8 cellular contexts compared by ENCODE assay signal in the genomic region with DNA sequence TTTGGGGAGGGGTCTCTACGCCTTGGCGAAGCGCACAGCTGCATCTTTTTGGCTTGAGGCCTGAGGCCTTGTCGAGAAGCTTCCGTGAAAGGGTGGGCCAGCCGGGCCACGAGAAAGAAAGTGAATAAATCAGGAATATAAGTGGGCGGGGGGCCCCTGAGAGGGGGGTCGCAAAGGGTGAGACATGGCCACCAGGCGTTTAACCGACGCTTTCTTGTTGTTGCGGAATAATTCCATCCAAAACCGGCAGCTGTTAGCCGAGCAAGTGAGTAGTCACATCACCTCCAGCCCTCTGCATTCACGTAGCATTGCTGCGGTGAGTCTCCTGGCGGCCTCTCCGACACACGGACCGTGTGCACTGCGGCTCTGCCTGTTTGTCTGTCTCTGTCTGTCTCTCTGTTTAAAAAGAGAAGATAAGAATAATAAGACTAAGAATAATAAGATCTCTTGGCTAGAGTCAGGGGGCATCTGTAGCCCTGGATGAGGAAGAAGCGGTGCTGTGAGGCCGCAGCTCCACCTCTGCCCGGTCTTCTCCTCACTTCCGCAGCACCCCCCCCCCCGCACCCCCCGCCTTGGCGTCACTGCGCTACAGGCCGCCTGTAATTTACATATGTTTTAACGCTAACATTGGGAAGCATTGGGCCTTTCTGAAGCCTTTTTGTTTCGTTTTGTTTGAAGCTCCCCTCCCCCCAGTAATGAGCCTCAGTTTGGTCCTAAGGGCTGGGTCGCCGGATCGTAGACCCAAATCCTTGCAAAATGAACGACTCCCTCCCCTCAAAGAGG. TPM values are rescaled to one million over a fixed set of nuclear protein-coding genes. Genes with fewer than 3 reads are reported as not detected.
DNase-seq lines count a peak whose midpoint lies in the region; ATAC-seq, FAIRE-seq and TF ChIP-seq lines count a peak whose summit lies in the region.

No MANE protein-coding gene starts in this region.

- peaks cover 2% of the 10 kb centered on the region for H3K79me1 ChIP-seq in mesenchymal stem cell (replicated peaks; ENCODE audit: low read length, poor library complexity, severe bottlenecking)

- H3K14ac ChIP-seq in mesenchymal stem cell (ENCODE audit: low read length in 2 of 2), result peak overlapping the region in 1 of 2 experiments; percentile 19

- H2BK120ac ChIP-seq in mesenchymal stem cell (ENCODE audit: low read depth, low read length), result no peak overlapping the region

- peak overlapping the region; percentile 97 for H3K4me2 ChIP-seq in endothelial cell of umbilical vein (ENCODE audit: insufficient read depth, low read length)
- peak overlapping the region; percentile 92 for H3K4me2 ChIP-seq in mesenchymal stem cell (ENCODE audit: low read length, poor library complexity, severe bottlenecking)

- DNase-seq in A172 (ENCODE audit: low spot score), result peak; percentile 70
- peak; percentile 81 to 83 for DNase-seq in NOMO-1 (lab: John Stamatoyannopoulos, UW; ENCODE audit: unreplicated experiment in 2 of 2)
- DNase-seq in activated T-cell treated with anti-CD3 and anti-CD28 coated beads for 4 hours, result peak; percentile 52
- peak; percentile 74 for DNase-seq in endothelial cell of umbilical vein (ENCODE audit: low read depth, low spot score)
- peak; percentile 91 for DNase-seq in mesenchymal stem cell

- H3K36me3 Mint-ChIP-seq in stimulated activated memory B cell treated with anti-CD40 and anti-IgM and Interleukin-4, amounts not matched to agents 10 μg/mL and 1 μg/mL and 100 μg/mL, for 72 hours, result peaks cover 15% of the 10 kb centered on the region

- peak overlapping the region; percentile 44 for H2BK15ac ChIP-seq in mesenchymal stem cell (ENCODE audit: low read depth, poor library complexity, severe bottlenecking)

- H4K91ac ChIP-seq in mesenchymal stem cell (ENCODE audit: low read length), result peak overlapping the region; percentile 98

- H3K4me3 ChIP-seq in endothelial cell of umbilical vein (replicated peaks in 1 of 3; ENCODE audit: insufficient read depth in 1 of 3, low read depth in 1 of 3, low read length in 3 of 3) (peak overlapping the region; percentile 86 to 93 (median 89)), mesenchymal stem cell (ENCODE audit: insufficient read depth in 1 of 2, low read depth in 1 of 2, low read length in 2 of 2) (peak overlapping the region; percentile 81 to 99)

- H3K9me1 ChIP-seq in endothelial cell of umbilical vein (replicated peaks; ENCODE audit: control insufficient read depth, extremely low read depth, insufficient read depth, low read length), result no peaks in the 10 kb centered on the region

- no peaks in the 10 kb centered on the region for H3K9me3 ChIP-seq in endothelial cell of umbilical vein (replicated peaks; ENCODE audit: control insufficient read depth, insufficient read depth, low read length)
- H3K9me3 ChIP-seq in mesenchymal stem cell (ENCODE audit: control insufficient read depth, low read length), result no peaks in the 10 kb centered on the region

- H3K27ac ChIP-seq in endothelial cell of umbilical vein (ENCODE audit: insufficient read depth, low read depth, low read length) (peak overlapping the region; percentile 81), mesenchymal stem cell (ENCODE audit: low read length, poor library complexity, severe bottlenecking) (peak overlapping the region; percentile 74)

- dilution Hi-C loops in endothelial cell of umbilical vein (cut with MboI; ENCODE audit: extremely low pct_ligation_motif_present, low sequenced_read_pairs), result loop anchor here (25.0 kb wide), 1 partner anchor 415 kb away; the partner anchor contains the start of gene ANKRD60

- peaks cover 32% of the 10 kb centered on the region for H3K4me1 Mint-ChIP-seq in stimulated activated memory B cell treated with anti-CD40 and anti-IgM and Interleukin-4, amounts not matched to agents 10 μg/mL and 1 μg/mL and 100 μg/mL, for 72 hours

- no peak overlapping the region for H3K23ac ChIP-seq in mesenchymal stem cell (ENCODE audit: low read length in 2 of 2)

- H3K27me3 Mint-ChIP-seq in stimulated activated memory B cell treated with anti-CD40 and anti-IgM and Interleukin-4, amounts not matched to agents 10 μg/mL and 1 μg/mL and 100 μg/mL, for 72 hours, result no peaks in the 10 kb centered on the region

- peak overlapping the region; percentile 88 for H3K4me3 Mint-ChIP-seq in stimulated activated memory B cell treated with anti-CD40 and anti-IgM and Interleukin-4, amounts not matched to agents 10 μg/mL and 1 μg/mL and 100 μg/mL, for 72 hours

- peak overlapping the region; percentile 84 for H3K27ac Mint-ChIP-seq in stimulated activated memory B cell treated with anti-CD40 and anti-IgM and Interleukin-4, amounts not matched to agents 10 μg/mL and 1 μg/mL and 100 μg/mL, for 72 hours

- H3K27me3 ChIP-seq in endothelial cell of umbilical vein (ENCODE audit: control insufficient read depth in 2 of 2, insufficient read depth in 2 of 2, low read length in 2 of 2), result no peaks in the 10 kb centered on the region
- H3K27me3 ChIP-seq in mesenchymal stem cell (ENCODE audit: control insufficient read depth in 1 of 2, insufficient read depth in 1 of 2, low read length in 2 of 2), result no peaks in the 10 kb centered on the region

- H2BK12ac ChIP-seq in mesenchymal stem cell (ENCODE audit: low read length in 2 of 2), result peak overlapping the region in 1 of 2 experiments; percentile 49

- H2AK5ac ChIP-seq in mesenchymal stem cell (ENCODE audit: low read length, severe bottlenecking), result peak overlapping the region; percentile 15

- peaks cover 59% of the 10 kb centered on the region for H3K79me2 ChIP-seq in endothelial cell of umbilical vein (ENCODE audit: control insufficient read depth, insufficient read depth, low read length)

- H2AFZ ChIP-seq in endothelial cell of umbilical vein (ENCODE audit: low read depth, low read length), result no peak overlapping the region
- H2AFZ ChIP-seq in mesenchymal stem cell (ENCODE audit: low read depth, low read length), result no peak overlapping the region

- ATAC-seq in HG03066 (IDR thresholded peaks at IDR 0.05; ENCODE audit: low read depth, unreplicated experiment), result peak; percentile 51
- ATAC-seq in stimulated activated memory B cell treated with anti-CD40 and anti-IgM and Interleukin-4, amounts not matched to agents 10 μg/mL and 1 μg/mL and 100 μg/mL, for 72 hours, result peak; percentile 73

- peak overlapping the region; percentile 67 to 94 for H3K18ac ChIP-seq in mesenchymal stem cell (ENCODE audit: low read depth in 1 of 2, low read length in 2 of 2)

- no peak for TF ChIP-seq CTCF in endothelial cell of umbilical vein (IDR thresholded peaks at IDR 0.05; ENCODE audit: extremely low read depth in 1 of 2, insufficient read depth in 1 of 2, low read depth in 1 of 2, low read length in 2 of 2)

- CTCF ChIA-PET in endothelial cell of umbilical vein (lab: Charles Lee), result interaction anchor here (0.8 to 3.5 kb wide), 13 partner anchors 9 to 406 kb away, joined by 3 to 71 read pairs (median 4); no protein-coding TSS in a partner anchor

- H4K8ac ChIP-seq in mesenchymal stem cell (ENCODE audit: low read length), result peak overlapping the region; percentile 96

- peaks cover 3% of the 10 kb centered on the region for H4K20me1 ChIP-seq in endothelial cell of umbilical vein (replicated peaks; ENCODE audit: control insufficient read depth, extremely low read depth, insufficient read depth, low read length)

- H3K4ac ChIP-seq in mesenchymal stem cell (ENCODE audit: low read depth in 1 of 2, low read length in 2 of 2), result peak overlapping the region; percentile 73 to 85

- intact Hi-C loops in endothelial cell of umbilical vein (cut with micrococcal nuclease), result loop anchor here (1.0 to 10.0 kb wide), 7 partner anchors 8 to 415 kb away; partner anchors contain the start of genes GNAS, GNAS-AS1, NPEPL1 and TUBB1

- no peaks in the 10 kb centered on the region for H3K9me3 Mint-ChIP-seq in stimulated activated memory B cell treated with anti-CD40 and anti-IgM and Interleukin-4, amounts not matched to agents 10 μg/mL and 1 μg/mL and 100 μg/mL, for 72 hours

- 0% methylated on average over 20 of the region's 37 CpGs for WGBS in mesenchymal stem cell

- H2BK5ac ChIP-seq in mesenchymal stem cell (ENCODE audit: low read depth, low read length, poor library complexity, severe bottlenecking), result peak overlapping the region; percentile 14

- POLR2A ChIA-PET in endothelial cell of umbilical vein (lab: Charles Lee), result interaction anchor here (0.6 to 0.9 kb wide), 3 partner anchors 9 to 244 kb away, joined by 3 read pairs; no protein-coding TSS in a partner anchor

- peak; percentile 82 for FAIRE-seq in endothelial cell of umbilical vein (lab: Jason Lieb, UNC)

- H3K9ac ChIP-seq in endothelial cell of umbilical vein (replicated peaks; ENCODE audit: extremely low read depth, insufficient read depth, low read length) (peak overlapping the region; percentile 96), mesenchymal stem cell (ENCODE audit: low read length) (peak overlapping the region; percentile 99)

- H3K36me3 ChIP-seq in endothelial cell of umbilical vein (ENCODE audit: control insufficient read depth in 2 of 2, extremely low read depth in 1 of 2, insufficient read depth in 2 of 2, low read length in 2 of 2) (peaks cover 0 to 2% of the 10 kb centered on the region in 2 experiments), mesenchymal stem cell (ENCODE audit: control insufficient read depth in 1 of 2, insufficient read depth in 2 of 2, low read depth in 1 of 2, low read length in 2 of 2) (peaks cover 0 to 6% of the 10 kb centered on the region in 2 experiments)

- TF ChIP-seq POLR2A in GM15510 (IDR thresholded peaks at IDR 0.05; ENCODE audit: borderline replicate concordance, extremely low read depth, insufficient read length) (peak; percentile 40), endothelial cell of umbilical vein (IDR thresholded peaks at IDR 0.05; ENCODE audit: low read depth, low read length) (peak; percentile 75)

- H3K4me1 ChIP-seq in endothelial cell of umbilical vein (ENCODE audit: control insufficient read depth, extremely low read depth, insufficient read depth, low read length), result peaks cover 37% of the 10 kb centered on the region
- peaks cover 10% of the 10 kb centered on the region for H3K4me1 ChIP-seq in mesenchymal stem cell (ENCODE audit: control insufficient read depth, insufficient read depth, low read depth, low read length)

- BruUV-seq in endothelial cell of umbilical vein (replicated peaks; lab: Mats Ljungman, UMichigan), result TSS peak; percentile 92

RNA-seq across cellular contexts. Expression of gene STX16, which starts 0.9 kb away (rescaled TPM):
- 10.9 and 13.5 TPM in 2 replicates for total RNA-seq in A172 (2014; rRNA removed; shearing (Covaris generic))
- total RNA-seq in endothelial cell of umbilical vein, result 58.5 and 63.5 TPM in 2 replicates
- polyA plus RNA-seq in endothelial cell of umbilical vein, result 33.0 and 43.1 TPM in 2 replicates
- 36.8 and 43.5 TPM in 2 replicates for polyA plus RNA-seq in endothelial cell of umbilical vein (2011; cell fraction: cytosol; rRNA removed)
- polyA plus RNA-seq in endothelial cell of umbilical vein (2011; cell fraction: nucleus; rRNA removed), result 138 and 200 TPM in 2 replicates
- 60.7 and 62.4 TPM in 2 replicates for polyA plus RNA-seq in endothelial cell of umbilical vein (2012)
- 52.1 and 74.7 TPM in 2 replicates for polyA minus RNA-seq in endothelial cell of umbilical vein
- 15.7 TPM for polyA minus RNA-seq in endothelial cell of umbilical vein (2011; cell fraction: cytosol; rRNA and poly(A)+ RNA removed)
- 39.8 and 43.1 TPM in 2 replicates for polyA minus RNA-seq in endothelial cell of umbilical vein (2011; cell fraction: nucleus; rRNA and poly(A)+ RNA removed)
- 42.4 TPM for polyA plus RNA-seq in mesenchymal stem cell (2013, experiment 1 of 2)
- polyA plus RNA-seq in mesenchymal stem cell (2013, experiment 2 of 2), result 40.7 TPM

RNA-seq across cellular contexts. Expression of gene NPEPL1, which starts 40.6 kb away (rescaled TPM):
- total RNA-seq in A172 (2014; rRNA removed; shearing (Covaris generic)), result 5.9 and 7.2 TPM in 2 replicates
- 39.1 and 40.8 TPM in 2 replicates for total RNA-seq in endothelial cell of umbilical vein
- polyA plus RNA-seq in endothelial cell of umbilical vein, result 22.5 and 22.6 TPM in 2 replicates
- 8.2 and 10.3 TPM in 2 replicates for polyA plus RNA-seq in endothelial cell of umbilical vein (2011; cell fraction: cytosol; rRNA removed)
- 90.6 and 118 TPM in 2 replicates for polyA plus RNA-seq in endothelial cell of umbilical vein (2011; cell fraction: nucleus; rRNA removed)
- 29.5 and 42.1 TPM in 2 replicates for polyA plus RNA-seq in endothelial cell of umbilical vein (2012)
- polyA minus RNA-seq in endothelial cell of umbilical vein, result 16.8 and 19.1 TPM in 2 replicates
- 16.6 TPM for polyA minus RNA-seq in endothelial cell of umbilical vein (2011; cell fraction: cytosol; rRNA and poly(A)+ RNA removed)
- 16.9 and 35.5 TPM in 2 replicates for polyA minus RNA-seq in endothelial cell of umbilical vein (2011; cell fraction: nucleus; rRNA and poly(A)+ RNA removed)
- polyA plus RNA-seq in mesenchymal stem cell (2013, experiment 1 of 2), result 27.4 TPM
- polyA plus RNA-seq in mesenchymal stem cell (2013, experiment 2 of 2), result 25.0 TPM

Comparison
In these comparisons a context has a peak if more than half of its experiments do, and no peak if none do; other contexts are left out.
1. Peak in every context shown above with its lines: DNase-seq, ATAC-seq, H3K4me3 ChIP-seq and H3K27ac ChIP-seq.